Comparison of ENCODE assay signal across 17 cellular contexts in the genomic region with DNA sequence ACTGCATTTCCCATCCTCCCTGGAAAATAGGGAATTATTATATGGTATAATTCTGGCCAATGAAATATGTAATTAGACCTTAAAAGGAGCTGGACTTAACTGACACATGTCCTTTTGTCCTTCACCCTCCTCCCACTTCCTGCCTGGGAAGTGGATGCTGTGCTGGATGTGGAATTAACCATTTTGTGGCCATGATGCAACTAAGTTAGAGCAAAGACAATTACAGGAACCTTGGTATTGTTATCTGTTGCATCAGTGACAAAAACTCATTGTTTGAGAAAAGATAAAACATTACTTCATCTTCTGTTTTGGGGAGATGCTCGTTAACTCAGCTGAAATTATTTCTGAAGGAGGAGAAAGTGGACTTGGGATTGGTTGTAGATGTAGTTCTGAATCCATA.
DNase-seq lines count a peak whose midpoint lies in the region; ATAC-seq, FAIRE-seq and TF ChIP-seq lines count a peak whose summit lies in the region.
"Had no signal": no experiment of that assay in that cellular context is flagged by ENCODE, and none has a peak within 500 bp of the region (broad histone marks: within the 10 kb centered on the region; RNA-seq: fewer than 3 reads in every experiment).

No MANE protein-coding gene starts in this region.

- no peak overlapping the region for H4K8ac ChIP-seq in trophoblast cell (ENCODE audit: low read depth, low read length)

- H3K27ac Mint-ChIP-seq in astrocyte (ENCODE audit: unreplicated experiment): no peak overlapping the region
- no peak overlapping the region for H3K27ac Mint-ChIP-seq in activated CD8-positive, alpha-beta memory T cell treated with anti-CD3 and anti-CD28 coated beads, Interleukin-2, amount 10 ng/mL, durations not matched to agents 7 days and 5 days

- TF ChIP-seq CTCF in A673 (conservative IDR thresholded peaks at IDR 0.05; ENCODE audit: low read depth, low read length) (no peak), astrocyte (IDR thresholded peaks at IDR 0.05; ENCODE audit: insufficient read depth, low read depth, low read length) (no peak)

- H3K4me3 Mint-ChIP-seq in astrocyte (ENCODE audit: unreplicated experiment): no peak overlapping the region
- H3K4me3 Mint-ChIP-seq in activated CD8-positive, alpha-beta memory T cell treated with anti-CD3 and anti-CD28 coated beads, Interleukin-2, amount 10 ng/mL, durations not matched to agents 7 days and 5 days: no peak overlapping the region

- no peak overlapping the region for H2BK5ac ChIP-seq in trophoblast cell (ENCODE audit: low read depth, low read length, poor library complexity)

- no peak overlapping the region for H3K23ac ChIP-seq in trophoblast cell (ENCODE audit: low read length)

- H2AFZ ChIP-seq in astrocyte (ENCODE audit: low read depth, low read length): no peak overlapping the region
- H2AFZ ChIP-seq in trophoblast cell (ENCODE audit: insufficient read depth, low read length, poor library complexity): no peak overlapping the region
- H2AFZ ChIP-seq: PC-9 had no signal

- peak; percentile 15 for DNase-seq in A673 (ENCODE audit: low spot score)
- DNase-seq in HT1080 (ENCODE audit: low read depth): peak; percentile 42
- no peak for DNase-seq in astrocyte (ENCODE audit: low read depth)
- no peak for DNase-seq in trophoblast cell
- no peak for DNase-seq in activated CD8-positive, alpha-beta memory T cell treated with anti-CD3 and anti-CD28 coated beads, Interleukin-2, amount 10 ng/mL, durations not matched to agents 7 days and 5 days
- no peak for DNase-seq in Right ventricle myocardium inferior (ENCODE audit: missing footprints)
- DNase-seq in NCI-H2171 (lab: John Stamatoyannopoulos, UW): no peak
- DNase-seq: Caco-2, GF-D8, NCI-H1436 treated with DMSO at 0.1 percent for 48 hours, NCI-H2081, NCI-H2227 treated with DMSO at 0.1 percent for 48 hours, NCI-H526 treated with DMSO at 0.1 percent for 48 hours, PC-9 had no signal

- ATAC-seq in activated CD8-positive, alpha-beta memory T cell treated with anti-CD3 and anti-CD28 coated beads, Interleukin-2, amount 10 ng/mL, durations not matched to agents 7 days and 5 days: no peak
- no peak for ATAC-seq in Right ventricle myocardium inferior
- ATAC-seq: A549, SK-N-SH treated with all-trans-retinoic acid at 6 μM for 48 hours had no signal

- H2BK120ac ChIP-seq in trophoblast cell (ENCODE audit: insufficient read depth, low read length, poor library complexity): no peak overlapping the region

- no peak overlapping the region for H3K9ac ChIP-seq in astrocyte (ENCODE audit: low read length)
- no peak overlapping the region for H3K9ac ChIP-seq in iPS-18a (ENCODE audit: low read length)
- no peak overlapping the region for H3K9ac ChIP-seq in trophoblast cell (ENCODE audit: low read length)

- H3K9me3 ChIP-seq in A673 (ENCODE audit: low read depth, low read length, poor library complexity, severe bottlenecking) (no peaks in the 10 kb centered on the region), astrocyte (ENCODE audit: insufficient read depth, low read depth, low read length) (no peaks in the 10 kb centered on the region), iPS-18a (ENCODE audit: control insufficient read depth, low read depth, low read length) (no peaks in the 10 kb centered on the region), trophoblast cell (ENCODE audit: insufficient read depth, low read depth, low read length) (no peaks in the 10 kb centered on the region)
- H3K9me3 ChIP-seq: A549, Caco-2 had no signal

- no peak overlapping the region for H3K4me2 ChIP-seq in astrocyte (ENCODE audit: low read length)
- H3K4me2 ChIP-seq in trophoblast cell (ENCODE audit: low read length): no peak overlapping the region
- H3K4me2 ChIP-seq: A549, PC-9 had no signal

- no peaks in the 10 kb centered on the region for H4K20me1 ChIP-seq in astrocyte (ENCODE audit: insufficient read depth, low read length)

- H3K27me3 ChIP-seq in A673 (replicated peaks; ENCODE audit: insufficient read depth, low read depth, low read length, poor library complexity) (no peaks in the 10 kb centered on the region), astrocyte (ENCODE audit: insufficient read depth, low read length) (no peaks in the 10 kb centered on the region), iPS-18a (ENCODE audit: control insufficient read depth, insufficient read depth, low read length) (no peaks in the 10 kb centered on the region), trophoblast cell (ENCODE audit: insufficient read depth, low read length) (no peaks in the 10 kb centered on the region)

- no peaks in the 10 kb centered on the region for H3K9me3 Mint-ChIP-seq in astrocyte (ENCODE audit: unreplicated experiment)
- H3K9me3 Mint-ChIP-seq in activated CD8-positive, alpha-beta memory T cell treated with anti-CD3 and anti-CD28 coated beads, Interleukin-2, amount 10 ng/mL, durations not matched to agents 7 days and 5 days (ENCODE audit: low read depth): no peaks in the 10 kb centered on the region

- H3K79me1 ChIP-seq in trophoblast cell (ENCODE audit: low read length): no peaks in the 10 kb centered on the region

- no peaks in the 10 kb centered on the region for H3K36me3 Mint-ChIP-seq in astrocyte (ENCODE audit: low read depth, unreplicated experiment)
- peaks cover 9% of the 10 kb centered on the region for H3K36me3 Mint-ChIP-seq in activated CD8-positive, alpha-beta memory T cell treated with anti-CD3 and anti-CD28 coated beads, Interleukin-2, amount 10 ng/mL, durations not matched to agents 7 days and 5 days

- no peak overlapping the region for H3K18ac ChIP-seq in trophoblast cell (ENCODE audit: low read length)

- peaks cover 8% of the 10 kb centered on the region for H3K4me1 Mint-ChIP-seq in astrocyte (ENCODE audit: low read depth, unreplicated experiment)
- H3K4me1 Mint-ChIP-seq in activated CD8-positive, alpha-beta memory T cell treated with anti-CD3 and anti-CD28 coated beads, Interleukin-2, amount 10 ng/mL, durations not matched to agents 7 days and 5 days: peaks cover 13% of the 10 kb centered on the region

- no peak overlapping the region for H3K27ac ChIP-seq in A673 (ENCODE audit: low read depth, low read length, poor library complexity, severe bottlenecking)
- no peak overlapping the region for H3K27ac ChIP-seq in astrocyte (ENCODE audit: low read depth, low read length)
- H3K27ac ChIP-seq in iPS-18a (ENCODE audit: low read length): peak overlapping the region; percentile 10
- no peak overlapping the region for H3K27ac ChIP-seq in trophoblast cell (ENCODE audit: low read depth, low read length)
- H3K27ac ChIP-seq: A549, PC-9 had no signal

- H3K4me3 ChIP-seq in A673 (ENCODE audit: low read depth, low read length, poor library complexity, severe bottlenecking) (no peak overlapping the region), astrocyte (ENCODE audit: insufficient read depth, low read depth, low read length) (no peak overlapping the region), iPS-18a (ENCODE audit: low read length) (no peak overlapping the region), trophoblast cell (ENCODE audit: low read depth, low read length) (no peak overlapping the region)
- H3K4me3 ChIP-seq: A549, PC-9 had no signal

- H4K12ac ChIP-seq in trophoblast cell (ENCODE audit: low read depth, low read length): no peak overlapping the region

- H3K4me1 ChIP-seq in A673 (ENCODE audit: insufficient read depth, low read length, poor library complexity, severe bottlenecking): peaks cover 10% of the 10 kb centered on the region
- H3K4me1 ChIP-seq in astrocyte (ENCODE audit: insufficient read depth, low read length): no peaks in the 10 kb centered on the region
- peaks cover 14% of the 10 kb centered on the region for H3K4me1 ChIP-seq in iPS-18a (ENCODE audit: control insufficient read depth, low read depth, low read length)
- no peaks in the 10 kb centered on the region for H3K4me1 ChIP-seq in trophoblast cell (ENCODE audit: control insufficient read depth in 1 of 2, insufficient read depth in 2 of 2, low read length in 2 of 2)
- H3K4me1 ChIP-seq: A549, Caco-2 had no signal

- no peaks in the 10 kb centered on the region for H3K79me2 ChIP-seq in astrocyte (ENCODE audit: insufficient read depth, low read length)
- H3K79me2 ChIP-seq in trophoblast cell (ENCODE audit: control insufficient read depth, insufficient read depth, low read length, poor library complexity): no peaks in the 10 kb centered on the region

- peak; percentile 66 for FAIRE-seq in astrocyte (lab: Jason Lieb, UNC)
- FAIRE-seq: A549 had no signal

- no peak overlapping the region for H4K91ac ChIP-seq in trophoblast cell (ENCODE audit: low read depth, low read length)

- H3K4ac ChIP-seq in trophoblast cell (ENCODE audit: low read depth, low read length): no peak overlapping the region

- CTCF ChIA-PET in A673 (lab: Charles Lee): no interaction called here
- CTCF ChIA-PET in activated CD8-positive, alpha-beta memory T cell treated with anti-CD3 and anti-CD28 coated beads, Interleukin-2, amount 10 ng/mL, durations not matched to agents 7 days and 5 days (lab: Charles Lee): no interaction called here

- WGBS in trophoblast cell (ENCODE audit: extremely low coverage, insufficient coverage, insufficient read length): no CpG with 5 or more reads among the region's 1 CpG

- intact Hi-C loops in A673 (cut with micrococcal nuclease; ENCODE audit: unreplicated experiment) (no loop called here), Right ventricle myocardium inferior (cut with DNase I) (no loop called here)

- no TSS peak for BruUV-seq in A673 (replicated peaks; lab: Mats Ljungman, UMichigan)

- no peaks in the 10 kb centered on the region for H3K27me3 Mint-ChIP-seq in astrocyte (ENCODE audit: low read depth, unreplicated experiment)
- no peaks in the 10 kb centered on the region for H3K27me3 Mint-ChIP-seq in activated CD8-positive, alpha-beta memory T cell treated with anti-CD3 and anti-CD28 coated beads, Interleukin-2, amount 10 ng/mL, durations not matched to agents 7 days and 5 days

- POLR2A ChIA-PET in A673 (lab: Charles Lee; ENCODE audit: low non-redundant PET): no interaction called here

- H3K36me3 ChIP-seq in A673 (ENCODE audit: insufficient read depth, low read length, poor library complexity, severe bottlenecking) (no peaks in the 10 kb centered on the region), astrocyte (ENCODE audit: insufficient read depth, low read length) (no peaks in the 10 kb centered on the region), iPS-18a (ENCODE audit: control insufficient read depth, low read depth, low read length) (no peaks in the 10 kb centered on the region), trophoblast cell (ENCODE audit: control insufficient read depth in 1 of 2, insufficient read depth in 2 of 2, low read length in 2 of 2) (no peaks in the 10 kb centered on the region)

- no peak overlapping the region for H2BK12ac ChIP-seq in trophoblast cell (ENCODE audit: low read length)

- no peak overlapping the region for H2AK5ac ChIP-seq in trophoblast cell (ENCODE audit: low read length)

- no peak overlapping the region for H3K14ac ChIP-seq in trophoblast cell (ENCODE audit: low read length)

Comparison
In these comparisons a context has a peak if more than half of its experiments do, and no peak if none do; other contexts are left out.
1. DNase-seq: peak in A673 (single experiment) and HT1080 (single experiment); none in astrocyte (single experiment), trophoblast cell (0 of 2), activated CD8-positive, alpha-beta memory T cell treated with anti-CD3 and anti-CD28 coated beads, Interleukin-2, amount 10 ng/mL, durations not matched to agents 7 days and 5 days (single experiment), Right ventricle myocardium inferior (single experiment) and NCI-H2171 (single experiment).